Comparison of ENCODE assay signal across 1 cellular context in genomic region chr4:143489116-143489515, GRCh38.
TF ChIP-seq lines count a peak whose summit lies in the region.

No MANE protein-coding gene starts in this region.

TF ChIP-seq in HepG2, 621 proteins besides CTCF, POLR2A, EP300 and RAD21 (continued from another document):
- TF ChIP-seq, protein P1, sequence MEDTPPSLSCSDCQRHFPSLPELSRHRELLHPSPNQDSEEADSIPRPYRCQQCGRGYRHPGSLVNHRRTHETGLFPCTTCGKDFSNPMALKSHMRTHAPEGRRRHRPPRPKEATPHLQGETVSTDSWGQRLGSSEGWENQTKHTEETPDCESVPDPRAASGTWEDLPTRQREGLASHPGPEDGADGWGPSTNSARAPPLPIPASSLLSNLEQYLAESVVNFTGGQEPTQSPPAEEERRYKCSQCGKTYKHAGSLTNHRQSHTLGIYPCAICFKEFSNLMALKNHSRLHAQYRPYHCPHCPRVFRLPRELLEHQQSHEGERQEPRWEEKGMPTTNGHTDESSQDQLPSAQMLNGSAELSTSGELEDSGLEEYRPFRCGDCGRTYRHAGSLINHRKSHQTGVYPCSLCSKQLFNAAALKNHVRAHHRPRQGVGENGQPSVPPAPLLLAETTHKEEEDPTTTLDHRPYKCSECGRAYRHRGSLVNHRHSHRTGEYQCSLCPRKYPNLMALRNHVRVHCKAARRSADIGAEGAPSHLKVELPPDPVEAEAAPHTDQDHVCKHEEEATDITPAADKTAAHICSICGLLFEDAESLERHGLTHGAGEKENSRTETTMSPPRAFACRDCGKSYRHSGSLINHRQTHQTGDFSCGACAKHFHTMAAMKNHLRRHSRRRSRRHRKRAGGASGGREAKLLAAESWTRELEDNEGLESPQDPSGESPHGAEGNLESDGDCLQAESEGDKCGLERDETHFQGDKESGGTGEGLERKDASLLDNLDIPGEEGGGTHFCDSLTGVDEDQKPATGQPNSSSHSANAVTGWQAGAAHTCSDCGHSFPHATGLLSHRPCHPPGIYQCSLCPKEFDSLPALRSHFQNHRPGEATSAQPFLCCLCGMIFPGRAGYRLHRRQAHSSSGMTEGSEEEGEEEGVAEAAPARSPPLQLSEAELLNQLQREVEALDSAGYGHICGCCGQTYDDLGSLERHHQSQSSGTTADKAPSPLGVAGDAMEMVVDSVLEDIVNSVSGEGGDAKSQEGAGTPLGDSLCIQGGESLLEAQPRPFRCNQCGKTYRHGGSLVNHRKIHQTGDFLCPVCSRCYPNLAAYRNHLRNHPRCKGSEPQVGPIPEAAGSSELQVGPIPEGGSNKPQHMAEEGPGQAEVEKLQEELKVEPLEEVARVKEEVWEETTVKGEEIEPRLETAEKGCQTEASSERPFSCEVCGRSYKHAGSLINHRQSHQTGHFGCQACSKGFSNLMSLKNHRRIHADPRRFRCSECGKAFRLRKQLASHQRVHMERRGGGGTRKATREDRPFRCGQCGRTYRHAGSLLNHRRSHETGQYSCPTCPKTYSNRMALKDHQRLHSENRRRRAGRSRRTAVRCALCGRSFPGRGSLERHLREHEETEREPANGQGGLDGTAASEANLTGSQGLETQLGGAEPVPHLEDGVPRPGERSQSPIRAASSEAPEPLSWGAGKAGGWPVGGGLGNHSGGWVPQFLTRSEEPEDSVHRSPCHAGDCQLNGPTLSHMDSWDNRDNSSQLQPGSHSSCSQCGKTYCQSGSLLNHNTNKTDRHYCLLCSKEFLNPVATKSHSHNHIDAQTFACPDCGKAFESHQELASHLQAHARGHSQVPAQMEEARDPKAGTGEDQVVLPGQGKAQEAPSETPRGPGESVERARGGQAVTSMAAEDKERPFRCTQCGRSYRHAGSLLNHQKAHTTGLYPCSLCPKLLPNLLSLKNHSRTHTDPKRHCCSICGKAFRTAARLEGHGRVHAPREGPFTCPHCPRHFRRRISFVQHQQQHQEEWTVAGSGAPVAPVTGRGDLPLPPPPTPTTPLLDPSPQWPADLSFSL (CRISPR knock-in tag; IDR thresholded peaks at IDR 0.05), result no peak
- TF ChIP-seq SRSF9 (IDR thresholded peaks at IDR 0.05; ENCODE audit: borderline replicate concordance, insufficient read depth, low read depth, low read length, poor library complexity, severe bottlenecking), result no peak
- no peak for TF ChIP-seq NFE2L1 (CRISPR knock-in tag; IDR thresholded peaks at IDR 0.05; ENCODE audit: borderline replicate concordance)
- TF ChIP-seq MTERF4 (CRISPR knock-in tag; IDR thresholded peaks at IDR 0.05), result no peak
- TF ChIP-seq YEATS4 (CRISPR knock-in tag; IDR thresholded peaks at IDR 0.05; ENCODE audit: borderline replicate concordance), result no peak
- TF ChIP-seq RBAK (CRISPR knock-in tag; IDR thresholded peaks at IDR 0.05), result no peak
